ENCODE assay signal across 2 cellular contexts in genomic region chr19:36152886-36153525, GRCh38.
TF ChIP-seq lines count a peak whose summit lies in the region.

No MANE protein-coding gene starts in this region.

TF ChIP-seq in A549, 52 proteins besides CTCF, POLR2A, EP300 and RAD21:
- TF ChIP-seq JUN (IDR thresholded peaks at IDR 0.05) (no peak), ZFP36 (IDR thresholded peaks at IDR 0.05; ENCODE audit: borderline replicate concordance, partially characterized antibody) (no peak), PHF8 (IDR thresholded peaks at IDR 0.05; ENCODE audit: borderline replicate concordance, low read depth) (no peak), HOXA7 (CRISPR knock-in tag; IDR thresholded peaks at IDR 0.05) (no peak), MAZ (IDR thresholded peaks at IDR 0.05; ENCODE audit: borderline replicate concordance, low read depth, low read length) (no peak), TFCP2L1 (CRISPR knock-in tag; IDR thresholded peaks at IDR 0.05) (no peak)

TF ChIP-seq in endothelial cell of umbilical vein, 7 proteins besides CTCF, POLR2A, EP300 and RAD21:
- TF ChIP-seq FOS (IDR thresholded peaks at IDR 0.05; ENCODE audit: borderline replicate concordance, insufficient read depth, low read length): no peak
- no peak for TF ChIP-seq EZH2 (IDR thresholded peaks at IDR 0.05; ENCODE audit: borderline replicate concordance, low read depth, low read length, severe bottlenecking)
- no peak for TF ChIP-seq POLR2AphosphoS5 (IDR thresholded peaks at IDR 0.05; ENCODE audit: insufficient read depth, low read depth, low read length)
- TF ChIP-seq JUN (IDR thresholded peaks at IDR 0.05; ENCODE audit: borderline replicate concordance, insufficient read depth, insufficient read length, low read depth): no peak
- TF ChIP-seq MYC (IDR thresholded peaks at IDR 0.05; ENCODE audit: low read depth, low read length): no peak
- TF ChIP-seq, protein P1, sequence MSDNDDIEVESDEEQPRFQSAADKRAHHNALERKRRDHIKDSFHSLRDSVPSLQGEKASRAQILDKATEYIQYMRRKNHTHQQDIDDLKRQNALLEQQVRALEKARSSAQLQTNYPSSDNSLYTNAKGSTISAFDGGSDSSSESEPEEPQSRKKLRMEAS (IDR thresholded peaks at IDR 0.05; ENCODE audit: insufficient read depth, insufficient read length): no peak
- TF ChIP-seq GATA2 (IDR thresholded peaks at IDR 0.05; ENCODE audit: insufficient read depth, insufficient read length, low read depth, low read length): no peak
